In genomic region chr12:1277905-1278304, GRCh38 we compare ENCODE assay signal across 10 cellular contexts.
DNase-seq lines count a peak whose midpoint lies in the region; ATAC-seq and TF ChIP-seq lines count a peak whose summit lies in the region.
"Had no signal": no experiment of that assay in that cellular context is flagged by ENCODE, and none has a peak within 500 bp of the region (broad histone marks: within the 10 kb centered on the region; RNA-seq: fewer than 3 reads in every experiment).

No MANE protein-coding gene starts in this region.

- H3K9me3 Mint-ChIP-seq in type B pancreatic cell, result peaks cover 4% of the 10 kb centered on the region
- H3K9me3 Mint-ChIP-seq in activated CD4-positive, alpha-beta memory T cell treated with anti-CD3 and anti-CD28 coated beads, Interleukin-2, amount 10 ng/mL, durations not matched to agents 7 days and 5 days, result no peaks in the 10 kb centered on the region

- peak; percentile 3 for DNase-seq in stimulated activated CD4-positive, alpha-beta T cell treated with anti-CD3 and anti-CD28 coated beads, Interleukin-4, amount 100 ng/mL, for 24 hours
- DNase-seq in stimulated activated CD4-positive, alpha-beta T cell treated with anti-CD3 and anti-CD28 coated beads, Interleukin-4, amount 100 ng/mL, for 1 hour, result no peak
- DNase-seq in OCI-M1 (lab: John Stamatoyannopoulos, UW), result peak; percentile 28
- peak; percentile 47 for DNase-seq in effector CD8-positive, alpha-beta T cell (lab: John Stamatoyannopoulos, UW)
- no peak for DNase-seq in type B pancreatic cell (ENCODE audit: extremely low spot score, unreplicated experiment)
- DNase-seq in activated CD4-positive, alpha-beta memory T cell treated with anti-CD3 and anti-CD28 coated beads, Interleukin-2, amount 10 ng/mL, durations not matched to agents 7 days and 5 days, result no peak
- DNase-seq: NCI-H1048, transverse colon had no signal

- ATAC-seq in HG03520 (IDR thresholded peaks at IDR 0.05; ENCODE audit: unreplicated experiment), result no peak
- ATAC-seq in GM21528 (IDR thresholded peaks at IDR 0.05; ENCODE audit: low FRiP score, unreplicated experiment), result no peak

- CTCF ChIA-PET in activated CD4-positive, alpha-beta memory T cell treated with anti-CD3 and anti-CD28 coated beads, Interleukin-2, amount 10 ng/mL, durations not matched to agents 7 days and 5 days (lab: Charles Lee), result no interaction called here

- peak overlapping the region; percentile 73 for H3K27ac Mint-ChIP-seq in type B pancreatic cell
- H3K27ac Mint-ChIP-seq in activated CD4-positive, alpha-beta memory T cell treated with anti-CD3 and anti-CD28 coated beads, Interleukin-2, amount 10 ng/mL, durations not matched to agents 7 days and 5 days, result no peak overlapping the region

- POLR2A ChIA-PET in activated CD4-positive, alpha-beta memory T cell treated with anti-CD3 and anti-CD28 coated beads, Interleukin-2, amount 10 ng/mL, durations not matched to agents 7 days and 5 days (lab: Charles Lee), result no interaction called here

- H3K27me3 Mint-ChIP-seq in type B pancreatic cell, result no peaks in the 10 kb centered on the region
- no peaks in the 10 kb centered on the region for H3K27me3 Mint-ChIP-seq in activated CD4-positive, alpha-beta memory T cell treated with anti-CD3 and anti-CD28 coated beads, Interleukin-2, amount 10 ng/mL, durations not matched to agents 7 days and 5 days

- TF ChIP-seq CTCF in type B pancreatic cell (conservative IDR thresholded peaks at IDR 0.05), result no peak

- H3K36me3 Mint-ChIP-seq in type B pancreatic cell, result peaks cover 29% of the 10 kb centered on the region
- peaks cover 9% of the 10 kb centered on the region for H3K36me3 Mint-ChIP-seq in activated CD4-positive, alpha-beta memory T cell treated with anti-CD3 and anti-CD28 coated beads, Interleukin-2, amount 10 ng/mL, durations not matched to agents 7 days and 5 days (ENCODE audit: low read depth)

- H3K4me1 Mint-ChIP-seq in type B pancreatic cell (ENCODE audit: unreplicated experiment), result peaks cover 11% of the 10 kb centered on the region
- H3K4me1 Mint-ChIP-seq in activated CD4-positive, alpha-beta memory T cell treated with anti-CD3 and anti-CD28 coated beads, Interleukin-2, amount 10 ng/mL, durations not matched to agents 7 days and 5 days, result no peaks in the 10 kb centered on the region

- peak overlapping the region; percentile 4 for H3K4me3 Mint-ChIP-seq in type B pancreatic cell
- no peak overlapping the region for H3K4me3 Mint-ChIP-seq in activated CD4-positive, alpha-beta memory T cell treated with anti-CD3 and anti-CD28 coated beads, Interleukin-2, amount 10 ng/mL, durations not matched to agents 7 days and 5 days

Comparison
In these comparisons a context has a peak if more than half of its experiments do, and no peak if none do; other contexts are left out.
1. DNase-seq: peak in stimulated activated CD4-positive, alpha-beta T cell treated with anti-CD3 and anti-CD28 coated beads, Interleukin-4, amount 100 ng/mL, for 24 hours (single experiment), OCI-M1 (single experiment) and effector CD8-positive, alpha-beta T cell (single experiment); none in stimulated activated CD4-positive, alpha-beta T cell treated with anti-CD3 and anti-CD28 coated beads, Interleukin-4, amount 100 ng/mL, for 1 hour (single experiment), type B pancreatic cell (single experiment) and activated CD4-positive, alpha-beta memory T cell treated with anti-CD3 and anti-CD28 coated beads, Interleukin-2, amount 10 ng/mL, durations not matched to agents 7 days and 5 days (single experiment).